9 cellular contexts compared by ENCODE assay signal in the genomic region with DNA sequence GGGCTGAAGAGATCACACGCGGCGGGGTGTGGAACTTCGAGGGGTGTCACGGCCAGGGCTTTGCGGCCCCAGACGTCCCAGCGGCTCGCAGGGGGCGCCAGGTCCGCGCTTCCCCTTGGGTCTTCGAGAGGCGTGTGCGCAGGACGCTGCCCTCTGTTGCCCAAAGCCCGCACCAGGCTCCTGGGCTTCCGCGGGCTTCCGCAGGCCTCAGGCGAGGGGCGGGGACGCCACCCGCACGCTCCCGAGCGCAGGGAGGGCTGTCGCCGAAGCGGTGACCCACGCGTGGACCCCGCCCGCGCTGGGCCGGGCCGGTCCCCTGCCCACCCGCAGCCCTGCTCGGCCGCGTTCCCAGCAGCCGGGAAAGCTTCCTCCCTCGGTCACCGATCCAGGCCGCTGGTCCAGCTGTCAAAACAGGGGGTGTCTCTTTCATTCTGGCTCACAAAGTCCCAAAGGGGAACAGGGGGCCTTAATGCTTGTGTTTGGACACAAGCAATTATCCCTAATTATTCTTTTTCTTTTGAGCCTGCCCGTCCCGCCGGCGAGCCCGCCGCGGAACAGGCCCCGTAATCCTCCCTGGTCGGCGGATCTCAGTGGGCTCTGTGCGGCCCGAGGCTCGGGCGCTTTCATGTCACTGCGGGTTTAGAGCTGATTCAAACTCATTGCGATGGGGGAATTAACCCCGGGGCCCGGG.
DNase-seq lines count a peak whose midpoint lies in the region; ATAC-seq and TF ChIP-seq lines count a peak whose summit lies in the region.
"Had no signal": no experiment of that assay in that cellular context is flagged by ENCODE, and none has a peak within 500 bp of the region (broad histone marks: within the 10 kb centered on the region; RNA-seq: fewer than 3 reads in every experiment).

No MANE protein-coding gene starts in this region.

- CTCF ChIA-PET in AG04449 (lab: Yijun Ruan, JAX): interaction anchor here (0.8 to 3.9 kb wide), 8 partner anchors 9 to 217 kb away, joined by 3 to 27 read pairs (median 5); no protein-coding TSS in a partner anchor

- H3K27me3 ChIP-seq in neural progenitor cell: peaks cover 99% of the 10 kb centered on the region

- POLR2A ChIA-PET in AG04449 (lab: Yijun Ruan, JAX): interaction anchor here (1.0 kb wide), 1 partner anchor 215 kb away, joined by 3 read pairs; the partner anchor contains the start of gene FOXD1

- H3K9me3 ChIP-seq in neural progenitor cell (ENCODE audit: low read depth): no peaks in the 10 kb centered on the region

- no peaks in the 10 kb centered on the region for H3K36me3 Mint-ChIP-seq in neural progenitor cell

- H4K20me1 ChIP-seq in neural progenitor cell (ENCODE audit: low read depth): peaks cover 41% of the 10 kb centered on the region

- DNase-seq in AG04449 (ENCODE audit: low read depth, low spot score): no peak
- peak; percentile 28 to 34 for DNase-seq in activated T-cell treated with anti-CD3 and anti-CD28 coated beads, Interleukin-2, amount 50 U/mL, for 48 hours
- DNase-seq in left cardiac atrium: no peak
- DNase-seq in neural progenitor cell (ENCODE audit: low spot score): peak; percentile 93
- no peak for DNase-seq in GM19238 (ENCODE audit: insufficient read length, low spot score)
- no peak for DNase-seq in activated CD4-positive, CD25-positive, alpha-beta regulatory T cell (lab: John Stamatoyannopoulos, UW)
- DNase-seq in NCI-H1436 treated with DMSO at 0.1 percent for 48 hours (lab: John Stamatoyannopoulos, UW): no peak
- DNase-seq: activated naive CD4-positive, alpha-beta T cell treated with Interleukin-2 at 50 U/mL for 16 hours had no signal

- H3K27me3 Mint-ChIP-seq in neural progenitor cell (ENCODE audit: insufficient read depth, low read depth): peaks cover 61% of the 10 kb centered on the region

- H3K79me2 ChIP-seq in neural progenitor cell (ENCODE audit: low read depth): no peaks in the 10 kb centered on the region

- no peaks in the 10 kb centered on the region for H3K36me3 ChIP-seq in neural progenitor cell

- H3K4me1 Mint-ChIP-seq in neural progenitor cell: peaks cover 27% of the 10 kb centered on the region

- H3K4me3 ChIP-seq in AG04449 (ENCODE audit: low read depth, low read length) (no peak overlapping the region), neural progenitor cell (peak overlapping the region; percentile 43)

- H3F3A ChIP-seq in neural progenitor cell (ENCODE audit: low read depth): peaks cover 37% of the 10 kb centered on the region

- H3K27ac ChIP-seq in neural progenitor cell: no peak overlapping the region

- no peak overlapping the region for H3K9ac ChIP-seq in neural progenitor cell

- no peak overlapping the region for H3K27ac Mint-ChIP-seq in neural progenitor cell

- H3K4me3 Mint-ChIP-seq in neural progenitor cell: peak overlapping the region; percentile 81

- peak overlapping the region; percentile 82 for H3K4me2 ChIP-seq in neural progenitor cell

- H3K9me3 Mint-ChIP-seq in neural progenitor cell: no peaks in the 10 kb centered on the region

- ATAC-seq in left cardiac atrium (peak; percentile 65 to 71), GM21528 (IDR thresholded peaks at IDR 0.05; ENCODE audit: low FRiP score, unreplicated experiment) (no peak)

- intact Hi-C loops in left cardiac atrium (cut with DNase I): no loop called here

- H3K4me1 ChIP-seq in neural progenitor cell: peaks cover 37% of the 10 kb centered on the region

- TF ChIP-seq CTCF in AG04449 (IDR thresholded peaks at IDR 0.05; ENCODE audit: insufficient read depth, low read length, missing control alignments) (peak; percentile 34), neural progenitor cell (IDR thresholded peaks at IDR 0.05) (peak; percentile 34)

- no peak overlapping the region for H2AFZ ChIP-seq in neural progenitor cell (replicated peaks)

Comparison
In these comparisons a context has a peak if more than half of its experiments do, and no peak if none do; other contexts are left out.
1. DNase-seq: peak in activated T-cell treated with anti-CD3 and anti-CD28 coated beads, Interleukin-2, amount 50 U/mL, for 48 hours (2 of 2) and neural progenitor cell (single experiment); none in AG04449 (single experiment), left cardiac atrium (single experiment), GM19238 (single experiment), activated CD4-positive, CD25-positive, alpha-beta regulatory T cell (0 of 4) and NCI-H1436 treated with DMSO at 0.1 percent for 48 hours (single experiment).